In the genomic region with DNA sequence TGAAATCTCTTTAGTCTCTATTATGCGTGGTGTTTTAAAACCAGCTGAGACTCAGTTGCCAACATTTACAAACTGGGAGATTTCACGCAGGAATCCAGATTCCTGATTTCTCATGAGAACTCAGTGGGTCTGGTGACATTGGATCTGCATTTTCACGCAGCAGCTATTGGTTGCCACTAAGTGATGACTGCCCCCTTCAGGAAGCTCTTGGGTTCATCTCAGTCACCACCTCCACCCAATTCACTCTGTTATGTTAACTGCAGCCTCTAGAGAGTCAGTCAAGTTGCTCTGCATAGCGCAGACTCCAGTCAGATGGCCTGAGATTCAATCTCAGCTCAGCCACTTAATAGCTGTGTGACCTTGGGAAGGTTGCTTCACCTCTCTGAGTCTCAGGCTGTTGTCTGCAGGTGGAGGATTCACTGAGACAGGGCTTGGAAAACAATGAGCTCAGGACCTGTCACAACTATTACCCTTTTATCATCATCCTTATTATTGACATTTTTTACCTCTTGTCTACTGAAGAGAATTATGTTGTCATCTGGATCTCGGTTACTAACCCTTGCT, we compare ENCODE assay signal across 14 cellular contexts. TPM values are rescaled to one million over a fixed set of nuclear protein-coding genes. Genes with fewer than 3 reads are reported as not detected.
DNase-seq lines count a peak whose midpoint lies in the region; ATAC-seq, FAIRE-seq and TF ChIP-seq lines count a peak whose summit lies in the region.
"Had no signal": no experiment of that assay in that cellular context is flagged by ENCODE, and none has a peak within 500 bp of the region (broad histone marks: within the 10 kb centered on the region; RNA-seq: fewer than 3 reads in every experiment).

No MANE protein-coding gene starts in this region.

- TF ChIP-seq CTCF in GM20000 (IDR thresholded peaks at IDR 0.05; ENCODE audit: extremely low read depth, missing control alignments) (peak; percentile 3), kidney epithelial cell (IDR thresholded peaks at IDR 0.05; ENCODE audit: insufficient read depth, low read length, poor library complexity, severe bottlenecking) (peak; percentile 10)

- no peak overlapping the region for H3K9ac ChIP-seq in SK-N-MC (ENCODE audit: insufficient read length)

- H3K4me3 ChIP-seq in SK-N-MC, result peak overlapping the region; percentile 56
- no peak overlapping the region for H3K4me3 ChIP-seq in kidney epithelial cell (ENCODE audit: low read depth, low read length)
- H3K4me3 ChIP-seq: cardiac muscle cell, lung had no signal

- peaks cover 25% of the 10 kb centered on the region for H3K36me3 ChIP-seq in SK-N-MC (ENCODE audit: insufficient read depth, low read length)
- H3K36me3 ChIP-seq in kidney epithelial cell (ENCODE audit: control insufficient read depth, insufficient read depth, low read length), result no peaks in the 10 kb centered on the region
- H3K36me3 ChIP-seq: cardiac muscle cell had no signal

- ATAC-seq in GM19395 (IDR thresholded peaks at IDR 0.05; ENCODE audit: unreplicated experiment), result no peak

- H3K27ac ChIP-seq in SK-N-MC (peak overlapping the region; percentile 61; the same call in 1 of the 2 replicates), substantia nigra (ENCODE audit: low read depth, low read length, poor library complexity, severe bottlenecking) (no peak overlapping the region)
- H3K27ac ChIP-seq: cardiac muscle cell had no signal

- in situ Hi-C loops in Caki2 (cut with HindIII; ENCODE audit: low pct_unique_long_range_greater_than_20kb, low sequenced_read_pairs), result no loop called here

- no peak for FAIRE-seq in RCC 7860 (lab: Jason Lieb, UNC)

- DNase-seq in Caki2 (ENCODE audit: low read depth) (peak; percentile 23), GM20000 (ENCODE audit: low spot score) (no peak), SK-N-MC (ENCODE audit: low read depth, low spot score) (no peak), kidney epithelial cell (ENCODE audit: low read depth) (no peak), ecto neural progenitor cell (ENCODE audit: low spot score) (no peak), substantia nigra (lab: John Stamatoyannopoulos, UW) (no peak), RCC 7860 (ENCODE audit: low spot score) (no peak)
- DNase-seq: GF-D8, NCI-H1417 treated with DMSO at 0.1 percent for 48 hours, trophoblast cell had no signal

- H3K9me3 ChIP-seq in SK-N-MC (ENCODE audit: low read depth, low read length), result no peaks in the 10 kb centered on the region

- no peaks in the 10 kb centered on the region for H3K27me3 ChIP-seq in kidney epithelial cell (ENCODE audit: control insufficient read depth, insufficient read depth, low read length)

RNA-seq across cellular contexts. Expression of a gene that starts 6.4 kb away (rescaled TPM):
- 23.3 and 24.2 TPM in 2 replicates for total RNA-seq in Caki2 (2014; rRNA removed; shearing (Covaris generic); ENCODE audit: low replicate concordance)
- total RNA-seq in kidney epithelial cell, result 32.8 and 36.4 TPM in 2 replicates
- total RNA-seq: activated T-helper 2 cell treated with anti-CD3 and anti-CD28 coated beads, Interferon-gamma antibody, Interleukin-2, Interleukin-4, amounts not matched to agents 10 μg/mL and 5 μg/mL and 100 μg/mL, durations not matched to agents 14 hours and 24 hours and 36 hours had no signal
